9 cellular contexts compared by ENCODE assay signal in the genomic region with DNA sequence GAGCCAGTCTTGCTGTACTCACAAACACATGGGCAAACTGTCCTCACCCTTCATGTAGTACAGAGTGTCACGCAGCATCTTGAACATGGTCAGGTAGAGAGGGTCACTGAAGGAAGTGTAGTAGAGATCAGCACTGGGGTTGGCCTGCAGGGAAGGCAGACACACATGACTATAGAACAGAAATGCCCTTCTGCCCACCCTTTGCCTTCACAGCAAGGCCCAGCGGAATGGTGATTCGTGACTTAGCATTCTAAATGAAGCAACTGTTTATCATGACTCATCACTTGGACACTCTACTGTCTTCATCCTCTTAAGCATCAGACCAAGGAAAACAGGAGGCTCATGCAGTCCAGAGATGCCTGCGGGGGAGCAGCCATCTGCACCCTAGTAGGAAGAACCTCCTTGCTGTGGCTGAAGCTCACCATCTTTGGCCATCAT. TPM values are rescaled to one million over a fixed set of nuclear protein-coding genes. Genes with fewer than 3 reads are reported as not detected.
DNase-seq lines count a peak whose midpoint lies in the region; ATAC-seq and TF ChIP-seq lines count a peak whose summit lies in the region.
"Had no signal": no experiment of that assay in that cellular context is flagged by ENCODE, and none has a peak within 500 bp of the region (broad histone marks: within the 10 kb centered on the region; RNA-seq: fewer than 3 reads in every experiment).

No MANE protein-coding gene starts in this region.

- H3K27me3 ChIP-seq in Panc1 (ENCODE audit: control insufficient read depth, insufficient read depth, low read length): no peaks in the 10 kb centered on the region
- no peaks in the 10 kb centered on the region for H3K27me3 ChIP-seq in CD8-positive, alpha-beta memory T cell (ENCODE audit: insufficient read depth, low read length, poor library complexity, severe bottlenecking)

- no peaks in the 10 kb centered on the region for H3K9me3 Mint-ChIP-seq in CD8-positive, alpha-beta memory T cell
- H3K9me3 Mint-ChIP-seq: IgD-negative memory B cell had no signal

- no peak overlapping the region for H3K27ac ChIP-seq in Panc1 (ENCODE audit: low read length)
- no peak overlapping the region for H3K27ac ChIP-seq in CD8-positive, alpha-beta memory T cell (ENCODE audit: low read depth, low read length)

- no peaks in the 10 kb centered on the region for H3K9me3 ChIP-seq in Panc1 (ENCODE audit: control insufficient read depth, insufficient read depth, low read depth, low read length)
- no peaks in the 10 kb centered on the region for H3K9me3 ChIP-seq in CD8-positive, alpha-beta memory T cell (ENCODE audit: low read length)

- H3K27me3 Mint-ChIP-seq in CD8-positive, alpha-beta memory T cell: peaks cover 0 to 2% of the 10 kb centered on the region in 2 donors
- H3K27me3 Mint-ChIP-seq: IgD-negative memory B cell had no signal

- CTCF ChIA-PET in Panc1 (lab: Charles Lee): no interaction called here
- CTCF ChIA-PET in CD8-positive, alpha-beta memory T cell (lab: Charles Lee): no interaction called here

- H3K36me3 Mint-ChIP-seq in CD8-positive, alpha-beta memory T cell: peaks cover 4 to 88% (median 33%) of the 10 kb centered on the region in 3 donors

- H3K36me3 ChIP-seq in Panc1 (ENCODE audit: control insufficient read depth, insufficient read depth, low read length): no peaks in the 10 kb centered on the region; the same call in 1 of the 2 replicates
- H3K36me3 ChIP-seq in CD8-positive, alpha-beta memory T cell (ENCODE audit: insufficient read depth, low read length): peaks cover 38% of the 10 kb centered on the region

- DNase-seq in ELF-1 (ENCODE audit: low read depth, low spot score) (peak; percentile 11), Panc1 (ENCODE audit: low read depth, low spot score) (peak; percentile 38), epithelial cell of proximal tubule (ENCODE audit: low read depth) (peak; percentile 82), non-pigmented ciliary epithelial cell (ENCODE audit: low read depth) (peak; percentile 77), NCI-H510A treated with DMSO at 0.1 percent for 48 hours (lab: John Stamatoyannopoulos, UW) (no peak)
- DNase-seq in CD8-positive, alpha-beta memory T cell: no peak

- H3K4me3 Mint-ChIP-seq in CD8-positive, alpha-beta memory T cell: no peak overlapping the region
- H3K4me3 Mint-ChIP-seq: IgD-negative memory B cell had no signal

- in situ Hi-C loops in Panc1 (cut with HindIII; ENCODE audit: low pct_unique_long_range_greater_than_20kb, low sequenced_read_pairs): no loop called here

- H3K4me1 Mint-ChIP-seq in CD8-positive, alpha-beta memory T cell: peaks cover 0 to 5% (median 3%) of the 10 kb centered on the region in 3 donors

- intact Hi-C loops in Panc1 (cut with micrococcal nuclease; ENCODE audit: unreplicated experiment): no loop called here

- ATAC-seq in Panc1 (0 out of 2 replicates have a peak, but pooled peaks have one; percentile 51), HG02759 (IDR thresholded peaks at IDR 0.05; ENCODE audit: unreplicated experiment) (no peak), HG02623 (IDR thresholded peaks at IDR 0.05; ENCODE audit: unreplicated experiment) (no peak)

- H3K4me3 ChIP-seq in Panc1 (ENCODE audit: low read depth in 2 of 2, low read length in 2 of 2): no peak overlapping the region
- H3K4me3 ChIP-seq in epithelial cell of proximal tubule (ENCODE audit: low read depth, low read length): no peak overlapping the region
- no peak overlapping the region for H3K4me3 ChIP-seq in CD8-positive, alpha-beta memory T cell (ENCODE audit: low read length)

- POLR2A ChIA-PET in Panc1 (lab: Charles Lee): no interaction called here
- POLR2A ChIA-PET in CD8-positive, alpha-beta memory T cell (lab: Charles Lee): interaction anchor here (0.6 kb wide), 1 partner anchor 62 kb away, joined by 6 read pairs; no protein-coding TSS in a partner anchor

- no peaks in the 10 kb centered on the region for H3K4me1 ChIP-seq in Panc1 (ENCODE audit: control insufficient read depth, insufficient read depth, low read length)
- H3K4me1 ChIP-seq in CD8-positive, alpha-beta memory T cell (ENCODE audit: insufficient read depth, low read length): no peaks in the 10 kb centered on the region

- no TSS peak for BruUV-seq in Panc1 (replicated peaks; lab: Mats Ljungman, UMichigan)

- peak overlapping the region in 2 of 8 donors; percentile 66 to 89 for H3K27ac Mint-ChIP-seq in CD8-positive, alpha-beta memory T cell
- H3K27ac Mint-ChIP-seq: IgD-negative memory B cell had no signal

- TF ChIP-seq CTCF in Panc1 (IDR thresholded peaks at IDR 0.05): no peak
- TF ChIP-seq CTCF in epithelial cell of proximal tubule (conservative IDR thresholded peaks at IDR 0.05; ENCODE audit: low read depth, low read length): no peak

RNA-seq across cellular contexts. Expression of gene SERPIND1, which starts 33.4 kb away (rescaled TPM):
- 0.18 TPM for total RNA-seq in Panc1 (2021; ENCODE audit: unreplicated experiment)
- not detected for polyA plus RNA-seq in Panc1 (2012; ENCODE audit: insufficient read length)
- total RNA-seq in epithelial cell of proximal tubule: not detected in 2 replicates
- total RNA-seq in CD8-positive, alpha-beta memory T cell: not detected
- 0.32 TPM for polyA plus RNA-seq in CD8-positive, alpha-beta memory T cell

RNA-seq across cellular contexts. Expression of gene PI4KA, which starts 51.3 kb away (rescaled TPM):
- total RNA-seq in Panc1 (2021; ENCODE audit: unreplicated experiment) (54.3 TPM), epithelial cell of proximal tubule (24.1 and 30.5 TPM in 2 replicates)
- 58.3 TPM for polyA plus RNA-seq in Panc1 (2012; ENCODE audit: insufficient read length)
- 10 to 100 TPM; 64.9 to 65.5 TPM for total RNA-seq in CD8-positive, alpha-beta memory T cell
- 65.8 TPM for polyA plus RNA-seq in CD8-positive, alpha-beta memory T cell

RNA-seq across cellular contexts. Expression of gene SNAP29, which starts 51.5 kb away (rescaled TPM):
- 24.5 TPM for total RNA-seq in Panc1 (2021; ENCODE audit: unreplicated experiment)
- polyA plus RNA-seq in Panc1 (2012; ENCODE audit: insufficient read length): 29.0 TPM
- 13.0 and 16.0 TPM in 2 replicates for total RNA-seq in epithelial cell of proximal tubule
- 10 to 100 TPM; 21.9 to 23.3 TPM for total RNA-seq in CD8-positive, alpha-beta memory T cell
- 26.0 TPM for polyA plus RNA-seq in CD8-positive, alpha-beta memory T cell

Comparison
In these comparisons a context has a peak if more than half of its experiments do, and no peak if none do; other contexts are left out.
1. DNase-seq: peak in ELF-1 (single experiment), Panc1 (single experiment), epithelial cell of proximal tubule (single experiment) and non-pigmented ciliary epithelial cell (single experiment); none in NCI-H510A treated with DMSO at 0.1 percent for 48 hours (single experiment) and CD8-positive, alpha-beta memory T cell (0 of 5).